Comparison of ENCODE assay signal across 8 cellular contexts in the genomic region with DNA sequence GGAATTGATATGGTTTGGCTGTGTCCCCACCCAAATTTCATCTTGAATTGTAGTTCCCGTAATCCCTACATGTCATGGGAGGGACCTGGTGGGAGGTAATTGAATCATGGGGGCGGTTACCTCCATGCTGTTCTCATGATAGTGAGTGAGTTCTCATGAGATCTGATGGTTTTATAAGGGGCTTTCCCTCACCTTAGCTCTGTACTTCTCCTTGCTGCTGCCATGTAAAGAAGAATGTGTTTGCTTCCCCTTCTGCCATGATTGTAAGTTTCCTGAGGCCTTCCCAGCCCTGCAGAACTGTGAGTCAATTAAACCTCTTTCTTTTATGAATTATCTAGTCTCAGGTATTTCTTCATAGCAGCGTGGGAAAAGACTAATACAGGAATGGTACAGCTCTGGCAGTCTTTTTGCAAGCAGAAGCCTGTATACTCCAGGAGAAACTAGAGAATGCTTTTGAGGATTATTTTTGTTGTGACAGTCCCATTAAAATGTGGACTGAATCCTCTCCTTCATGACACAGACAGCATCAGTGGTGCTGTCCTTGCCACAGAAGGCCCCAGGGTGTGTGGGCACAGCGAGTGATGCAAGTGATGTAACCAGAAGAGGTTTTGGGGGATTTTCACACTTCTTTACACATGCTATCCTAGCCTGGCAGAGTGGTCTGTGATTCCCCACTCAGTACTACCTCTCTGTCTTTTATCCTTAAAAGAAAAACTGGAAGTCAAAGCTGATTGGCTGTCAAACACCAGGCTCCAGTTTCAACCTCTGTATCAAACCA. TPM values are rescaled to one million over a fixed set of nuclear protein-coding genes. Genes with fewer than 3 reads are reported as not detected.
DNase-seq lines count a peak whose midpoint lies in the region; ATAC-seq, FAIRE-seq and TF ChIP-seq lines count a peak whose summit lies in the region.
"Not testable (repeated sequence)": the region's sequence is repeated elsewhere in the genome, so short reads cannot be mapped to it uniquely, and the experiment has no call there.

No MANE protein-coding gene starts in this region.

- H3K4me3 Mint-ChIP-seq in CD4-positive, alpha-beta memory T cell: peak overlapping the region in 7 of 8 donors; percentile 33 to 86 (median 52)
- H3K4me3 Mint-ChIP-seq in T-helper 1 cell treated with Interleukin-12 subunit alpha and Interleukin-12 subunit beta and Interleukin-4 antibody, amounts not matched to agents 30 μg/mL and 1 μg/mL, for 36 hours: peak overlapping the region; percentile 51
- peak overlapping the region; percentile 51 for H3K4me3 Mint-ChIP-seq in activated T-cell treated with anti-CD3 and anti-CD28 coated beads, Interleukin-2, amount 50 U/mL, for 24 hours
- H3K4me3 Mint-ChIP-seq in natural killer cell: peak overlapping the region; percentile 83
- peak overlapping the region; percentile 56 for H3K4me3 Mint-ChIP-seq in stimulated activated effector memory CD8-positive, alpha-beta T cell treated with anti-CD3 and anti-CD28 coated beads, Interleukin-12 subunit alpha, Interleukin-12 subunit beta, amount 100 ng/mL, for 72 hours

- intact Hi-C loops in CD4-positive, alpha-beta memory T cell (cut with micrococcal nuclease): loop anchor here (5.0 kb wide), 3 partner anchors 32 to 87 kb away; no protein-coding TSS in a partner anchor
- intact Hi-C loops in GM12878 (cut with micrococcal nuclease; ENCODE audit: unreplicated experiment) (loop anchor here (5.0 kb wide), 1 partner anchor 142 kb away; no protein-coding TSS in a partner anchor), natural killer cell (cut with micrococcal nuclease) (loop anchor here (1.0 to 5.0 kb wide), 7 partner anchors 9 to 247 kb away; no protein-coding TSS in a partner anchor)

- TF ChIP-seq RAD21 in GM12878 (IDR thresholded peaks at IDR 0.05; ENCODE audit: insufficient read depth, low read depth, low read length): not testable (repeated sequence)

- 73% methylated on average over 4 of the region's 4 CpGs for WGBS in GM12878 (ENCODE audit: insufficient coverage, insufficient replicate concordance, low lambda C conversion rate, missing lambda C conversion rate)

- FAIRE-seq in GM12878 (lab: Jason Lieb, UNC): not testable (repeated sequence)

- peak in 1 of 5 donors; percentile 71 for DNase-seq in CD4-positive, alpha-beta memory T cell
- DNase-seq in activated T-cell treated with anti-CD3 and anti-CD28 coated beads, Interleukin-2, amount 50 U/mL, for 24 hours; GM12878 (ENCODE audit: low read depth, low spot score); natural killer cell; stimulated activated effector memory CD8-positive, alpha-beta T cell treated with anti-CD3 and anti-CD28 coated beads, Interleukin-12 subunit alpha, Interleukin-12 subunit beta, amount 100 ng/mL, for 72 hours (ENCODE audit: low spot score in 2 of 2): not testable (repeated sequence)

- SMC1A ChIA-PET in GM12878 (lab: Charles Lee; ENCODE audit: uncharacterized antibody, unreplicated experiment): interaction anchor here (0.6 to 7.9 kb wide), 13 partner anchors 8 to 135 kb away, joined by 3 to 91 read pairs (median 5); no protein-coding TSS in a partner anchor

- peaks cover 74 to 94% (median 82%) of the 10 kb centered on the region in 4 donors for H3K4me1 Mint-ChIP-seq in CD4-positive, alpha-beta memory T cell
- peaks cover 72% of the 10 kb centered on the region for H3K4me1 Mint-ChIP-seq in T-helper 1 cell treated with Interleukin-12 subunit alpha and Interleukin-12 subunit beta and Interleukin-4 antibody, amounts not matched to agents 30 μg/mL and 1 μg/mL, for 36 hours (ENCODE audit: low read depth)
- H3K4me1 Mint-ChIP-seq in activated T-cell treated with anti-CD3 and anti-CD28 coated beads, Interleukin-2, amount 50 U/mL, for 24 hours (ENCODE audit: low read depth): peaks cover 90% of the 10 kb centered on the region
- H3K4me1 Mint-ChIP-seq in natural killer cell: peaks cover 87 to 89% of the 10 kb centered on the region in 2 donors
- H3K4me1 Mint-ChIP-seq in stimulated activated effector memory CD8-positive, alpha-beta T cell treated with anti-CD3 and anti-CD28 coated beads, Interleukin-12 subunit alpha, Interleukin-12 subunit beta, amount 100 ng/mL, for 72 hours: peaks cover 80% of the 10 kb centered on the region

- H3K36me3 Mint-ChIP-seq in CD4-positive, alpha-beta memory T cell; natural killer cell; stimulated activated effector memory CD8-positive, alpha-beta T cell treated with anti-CD3 and anti-CD28 coated beads, Interleukin-12 subunit alpha, Interleukin-12 subunit beta, amount 100 ng/mL, for 72 hours: not testable (repeated sequence)
- H3K36me3 Mint-ChIP-seq in T-helper 1 cell treated with Interleukin-12 subunit alpha and Interleukin-12 subunit beta and Interleukin-4 antibody, amounts not matched to agents 30 μg/mL and 1 μg/mL, for 36 hours (ENCODE audit: low read depth): peaks cover 13% of the 10 kb centered on the region
- H3K36me3 Mint-ChIP-seq in activated T-cell treated with anti-CD3 and anti-CD28 coated beads, Interleukin-2, amount 50 U/mL, for 24 hours (ENCODE audit: low read depth): peaks cover 12% of the 10 kb centered on the region

- H3K4me2 ChIP-seq in GM12878 (ENCODE audit: control insufficient read depth, insufficient read depth): peak overlapping the region; percentile 67

- not testable (repeated sequence) for H3K9ac ChIP-seq in GM12878 (ENCODE audit: control insufficient read depth, insufficient read depth, low read length)

- CTCF ChIA-PET in CD4-positive, alpha-beta memory T cell (lab: Charles Lee; ENCODE audit: partially characterized antibody): not testable (repeated sequence)
- CTCF ChIA-PET in GM12878 (lab: Yijun Ruan, JAX): interaction anchor here (1.0 to 5.2 kb wide), 7 partner anchors 11 to 327 kb away, joined by 3 to 26 read pairs (median 4); a partner anchor contains a TSS

- not testable (repeated sequence) for H4K20me1 ChIP-seq in GM12878 (ENCODE audit: control insufficient read depth, insufficient read depth)

- not testable (repeated sequence) for TF ChIP-seq CTCF in GM12878 (IDR thresholded peaks at IDR 0.05 in 2 of 3, conservative IDR thresholded peaks at IDR 0.05 in 1 of 3; ENCODE audit: control insufficient read depth in 2 of 3, extremely low read depth in 1 of 3, insufficient read depth in 1 of 3, low read depth in 3 of 3, low read length in 3 of 3); natural killer cell (IDR thresholded peaks at IDR 0.05)

- H3K27ac ChIP-seq in CD4-positive, alpha-beta memory T cell (ENCODE audit: low read depth, low read length): peak overlapping the region; percentile 16
- H3K27ac ChIP-seq in GM12878 (ENCODE audit: control insufficient read depth, insufficient read depth): peak overlapping the region; percentile 63

- H3K27me3 Mint-ChIP-seq in CD4-positive, alpha-beta memory T cell; T-helper 1 cell treated with Interleukin-12 subunit alpha and Interleukin-12 subunit beta and Interleukin-4 antibody, amounts not matched to agents 30 μg/mL and 1 μg/mL, for 36 hours (ENCODE audit: low read depth); activated T-cell treated with anti-CD3 and anti-CD28 coated beads, Interleukin-2, amount 50 U/mL, for 24 hours; natural killer cell (ENCODE audit: low read depth in 2 of 2): not testable (repeated sequence)

- not testable (repeated sequence) for TF ChIP-seq EP300 in GM12878 (IDR thresholded peaks at IDR 0.05; ENCODE audit: borderline replicate concordance in 1 of 2, control insufficient read depth in 1 of 2, low read depth in 2 of 2, low read length in 2 of 2)

- POLR2A ChIA-PET in CD4-positive, alpha-beta memory T cell (lab: Charles Lee; ENCODE audit: partially characterized antibody): not testable (repeated sequence)
- POLR2A ChIA-PET in GM12878 (lab: Charles Lee): interaction anchor here (0.6 to 2.6 kb wide), 7 partner anchors 11 to 840 kb away, joined by 3 to 10 read pairs (median 4); a partner anchor contains a TSS

- H3K36me3 ChIP-seq in CD4-positive, alpha-beta memory T cell (ENCODE audit: insufficient read depth, low read length); GM12878 (ENCODE audit: control insufficient read depth in 2 of 2, insufficient read depth in 2 of 2, low read length in 1 of 2): not testable (repeated sequence)

- RAD21 ChIA-PET in GM12878 (lab: Charles Lee; ENCODE audit: unreplicated experiment): interaction anchor here (0.7 to 9.1 kb wide), 9 partner anchors 8 to 247 kb away, joined by 3 to 76 read pairs (median 4); a partner anchor contains a TSS

- not testable (repeated sequence) for H3K27me3 ChIP-seq in CD4-positive, alpha-beta memory T cell (ENCODE audit: insufficient read depth, low read length); GM12878 (replicated peaks in 1 of 2; ENCODE audit: control insufficient read depth in 2 of 2, insufficient read depth in 2 of 2, low read length in 1 of 2)

- in situ Hi-C loops in GM12878 (cut with MboI): loop anchor here (25.0 kb wide), 1 partner anchor 1543 kb away; no protein-coding TSS in a partner anchor

- BruUV-seq in GM12878 (replicated peaks; lab: Mats Ljungman, UMichigan): not testable (repeated sequence)

- not testable (repeated sequence) for H3K9me3 Mint-ChIP-seq in CD4-positive, alpha-beta memory T cell; T-helper 1 cell treated with Interleukin-12 subunit alpha and Interleukin-12 subunit beta and Interleukin-4 antibody, amounts not matched to agents 30 μg/mL and 1 μg/mL, for 36 hours; activated T-cell treated with anti-CD3 and anti-CD28 coated beads, Interleukin-2, amount 50 U/mL, for 24 hours; natural killer cell; stimulated activated effector memory CD8-positive, alpha-beta T cell treated with anti-CD3 and anti-CD28 coated beads, Interleukin-12 subunit alpha, Interleukin-12 subunit beta, amount 100 ng/mL, for 72 hours

- not testable (repeated sequence) for H2AFZ ChIP-seq in GM12878 (ENCODE audit: control insufficient read depth, low read depth, low read length)

- not testable (repeated sequence) for H3K4me3 ChIP-seq in CD4-positive, alpha-beta memory T cell (ENCODE audit: low read length in 2 of 2); GM12878

- H3K9me3 ChIP-seq in CD4-positive, alpha-beta memory T cell (ENCODE audit: control insufficient read depth in 1 of 2, low read length in 2 of 2); GM12878 (replicated peaks; ENCODE audit: control insufficient read depth, insufficient read depth, low read length): not testable (repeated sequence)

- H3K4me1 ChIP-seq in CD4-positive, alpha-beta memory T cell (ENCODE audit: insufficient read depth, low read length): peaks cover 98% of the 10 kb centered on the region
- peaks cover 43% of the 10 kb centered on the region for H3K4me1 ChIP-seq in GM12878 (ENCODE audit: control insufficient read depth, insufficient read depth, low read length)

- peaks cover 95% of the 10 kb centered on the region for H3K79me2 ChIP-seq in GM12878 (ENCODE audit: control insufficient read depth, insufficient read depth, low read length)

- peak overlapping the region; percentile 80 to 95 (median 85) for H3K27ac Mint-ChIP-seq in CD4-positive, alpha-beta memory T cell
- H3K27ac Mint-ChIP-seq in T-helper 1 cell treated with Interleukin-12 subunit alpha and Interleukin-12 subunit beta and Interleukin-4 antibody, amounts not matched to agents 30 μg/mL and 1 μg/mL, for 36 hours: peak overlapping the region; percentile 5
- H3K27ac Mint-ChIP-seq in activated T-cell treated with anti-CD3 and anti-CD28 coated beads, Interleukin-2, amount 50 U/mL, for 24 hours: peak overlapping the region; percentile 92
- H3K27ac Mint-ChIP-seq in natural killer cell: peak overlapping the region; percentile 82 to 94
- H3K27ac Mint-ChIP-seq in stimulated activated effector memory CD8-positive, alpha-beta T cell treated with anti-CD3 and anti-CD28 coated beads, Interleukin-12 subunit alpha, Interleukin-12 subunit beta, amount 100 ng/mL, for 72 hours: peak overlapping the region; percentile 56

- not testable (repeated sequence) for TF ChIP-seq POLR2A in GM12878 (IDR thresholded peaks at IDR 0.05; ENCODE audit: low read depth, low read length)

- ATAC-seq in GM21447 (IDR thresholded peaks at IDR 0.05; ENCODE audit: unreplicated experiment) (peak; percentile 33), HG03432 (IDR thresholded peaks at IDR 0.05; ENCODE audit: unreplicated experiment) (peak; percentile 43), GM12878 (peak; percentile 76), natural killer cell (peak; percentile 62 to 72 (median 71))
- peak; percentile 82 for ATAC-seq in stimulated activated effector memory CD8-positive, alpha-beta T cell treated with anti-CD3 and anti-CD28 coated beads, Interleukin-12 subunit alpha, Interleukin-12 subunit beta, amount 100 ng/mL, for 72 hours

RNA-seq across cellular contexts. Expression of a gene that starts 20.1 kb away (rescaled TPM):
- total RNA-seq in CD4-positive, alpha-beta memory T cell: 10 to 100 TPM; 67.1 to 69.1 TPM
- polyA plus RNA-seq in CD4-positive, alpha-beta memory T cell: 10 to 100 TPM; 64.5 to 89.4 TPM
- total RNA-seq in GM12878 (2013; cell fraction: nucleolus; rRNA removed): 199 and 222 TPM in 2 replicates
- total RNA-seq in GM12878 (2014; rRNA removed) (31.8 and 33.4 TPM in 2 replicates), GM12878 (2014; rRNA removed; fragmentation: Illumina TruSeq; extraction: Trizol) (37.3 and 37.5 TPM in 2 replicates), GM12878 (2021) (27.3 and 27.8 TPM in 2 replicates), natural killer cell (10 to 100 TPM; 71.5 to 94.9 (median 84.7) TPM)
- polyA plus RNA-seq in GM12878 (2011; ENCODE audit: low read depth): 19.3 TPM
- polyA plus RNA-seq in GM12878 (2011; rRNA removed) (14.2 and 19.0 TPM in 2 replicates), GM12878 (2014; fragmentation: Illumina TruSeq; extraction: Trizol) (25.4 and 33.6 TPM in 2 replicates), GM12878 (2014; fragmentation: Nextera tagmentation; extraction: Ambion mirVana) (1 to 10 TPM; 7.5 to 9.6 TPM), GM12878 (2014; rRNA removed) (15.8 and 17.2 TPM in 2 replicates), GM12878 (2016; fragmentation: Nextera tagmentation; extraction: Ambion mirVana) (10 to 100 TPM; 18.4 to 25.0 TPM)
- 8.2 and 9.4 TPM in 2 replicates for polyA plus RNA-seq in GM12878 (2011; cell fraction: cytosol; rRNA removed)
- 9.0 and 10.7 TPM in 2 replicates for polyA plus RNA-seq in GM12878 (2011; cell fraction: nucleus; rRNA removed)
- 25.8 and 28.8 TPM in 2 replicates for polyA plus RNA-seq in GM12878 (2012)
- polyA minus RNA-seq in GM12878 (2011; rRNA and poly(A)+ RNA removed): 30.2 and 35.1 TPM in 2 replicates
- polyA minus RNA-seq in GM12878 (2011; cell fraction: cytosol; rRNA and poly(A)+ RNA removed): 10.1 and 10.3 TPM in 2 replicates
- 31.8 and 38.0 TPM in 2 replicates for polyA minus RNA-seq in GM12878 (2011; cell fraction: nucleus; rRNA and poly(A)+ RNA removed)

Comparison
In these comparisons a context has a peak if more than half of its experiments do, and no peak if none do; other contexts are left out.
1. H3K27ac Mint-ChIP-seq: peak in every context shown above with its lines; median percentile 92 in activated T-cell treated with anti-CD3 and anti-CD28 coated beads, Interleukin-2, amount 50 U/mL, for 24 hours; 88 in natural killer cell; 85 in CD4-positive, alpha-beta memory T cell; 56 in stimulated activated effector memory CD8-positive, alpha-beta T cell treated with anti-CD3 and anti-CD28 coated beads, Interleukin-12 subunit alpha, Interleukin-12 subunit beta, amount 100 ng/mL, for 72 hours; 5 in T-helper 1 cell treated with Interleukin-12 subunit alpha and Interleukin-12 subunit beta and Interleukin-4 antibody, amounts not matched to agents 30 μg/mL and 1 μg/mL, for 36 hours.